ENCODE assay signal across 21 cellular contexts in genomic region chr9:13424872-13425271, GRCh38.
DNase-seq lines count a peak whose midpoint lies in the region; ATAC-seq, FAIRE-seq and TF ChIP-seq lines count a peak whose summit lies in the region.
"Had no signal": no experiment of that assay in that cellular context is flagged by ENCODE, and none has a peak within 500 bp of the region (broad histone marks: within the 10 kb centered on the region; RNA-seq: fewer than 3 reads in every experiment).

No MANE protein-coding gene starts in this region.

- intact Hi-C loops in esophagus muscularis mucosa (cut with DNase I) (loop anchor here (5.0 to 10.0 kb wide), 3 partner anchors 73 to 670 kb away; no protein-coding TSS in a partner anchor), sciatic nerve (cut with DNase I) (no loop called here)

- DNase-seq in HEK293T (ENCODE audit: extremely low spot score) (no peak), NCI-H146 treated with DMSO at 0.1 percent for 48 hours (lab: John Stamatoyannopoulos, UW; ENCODE audit: unreplicated experiment) (peak; percentile 34), H1 (ENCODE audit: low read depth in 1 of 2, low spot score in 2 of 2) (no peak), esophagus muscularis mucosa (ENCODE audit: extremely low spot score) (no peak), NCI-H524 treated with DMSO at 0.1 percent for 48 hours (lab: John Stamatoyannopoulos, UW) (no peak), sciatic nerve (ENCODE audit: low spot score) (no peak)
- DNase-seq: AML-193; Caco-2; Calu3; CD4-positive, alpha-beta T cell; CD8-positive, alpha-beta T cell; DMS79 treated with DMSO at 0.1 percent for 48 hours; GF-D8 had no signal

- H2AFZ ChIP-seq in H1 (ENCODE audit: low read length) = 0 out of 2 replicates have a peak overlapping the region, but pooled peaks have one; percentile 37

- H3K23ac ChIP-seq in H1 (ENCODE audit: insufficient read length) = no peak overlapping the region

- CTCF ChIA-PET in HEK293T (lab: Yijun Ruan, JAX) (interaction anchor here (0.7 kb wide), 1 partner anchor 26 kb away, joined by 3 read pairs; no protein-coding TSS in a partner anchor), H1 (lab: Charles Lee; ENCODE audit: partially characterized antibody) (interaction anchor here (0.6 to 1.4 kb wide), 3 partner anchors 19 to 1002 kb away, joined by 3 to 5 read pairs (median 4); no protein-coding TSS in a partner anchor)

- no peak overlapping the region for H3K4me2 ChIP-seq in H1 (ENCODE audit: insufficient read depth in 1 of 2, low read depth in 2 of 2, low read length in 2 of 2)
- H3K4me2 ChIP-seq: A549; BLaER1 treated with 17β-estradiol and CSF1 and Interleukin-3, amounts not matched to agents 10 nM and 100 nM had no signal

- H4K91ac ChIP-seq in H1 (replicated peaks; ENCODE audit: insufficient read length, low read length) = no peak overlapping the region

- WGBS in H1 (ENCODE audit: extremely low coverage in 1 of 2, insufficient coverage in 1 of 2, insufficient read length in 1 of 2, insufficient replicate concordance in 2 of 2, low coverage in 1 of 2, low lambda C conversion rate in 2 of 2, missing lambda C conversion rate in 1 of 2), 2 experiments = 93% methylated on average over 4 of the region's 4 CpGs; no CpG with 5 or more reads in 1 of the 2 experiments
- WGBS in esophagus muscularis mucosa = 68% methylated on average over 4 of the region's 4 CpGs

- H2BK5ac ChIP-seq in H1 (ENCODE audit: low read depth, low read length) = no peak overlapping the region

- H3K79me1 ChIP-seq in H1 (ENCODE audit: low read depth, low read length) = no peaks in the 10 kb centered on the region

- no peak overlapping the region for H2BK15ac ChIP-seq in H1 (ENCODE audit: low read length)

- H3K18ac ChIP-seq in H1 (ENCODE audit: extremely low read depth, low read length) = no peak overlapping the region

- H2AK5ac ChIP-seq in H1 (ENCODE audit: low read depth, low read length) = no peak overlapping the region

- H2BK120ac ChIP-seq in H1 (replicated peaks; ENCODE audit: low read depth, low read length) = no peak overlapping the region

- H3K14ac ChIP-seq in H1 (ENCODE audit: insufficient read length) = no peak overlapping the region

- H3K36me3 ChIP-seq in H1 (ENCODE audit: control insufficient read depth in 2 of 4, insufficient read depth in 4 of 4, low read length in 3 of 4) (no peaks in the 10 kb centered on the region), esophagus muscularis mucosa (no peaks in the 10 kb centered on the region)
- H3K36me3 ChIP-seq: BLaER1 treated with 17β-estradiol and CSF1 and Interleukin-3, amounts not matched to agents 10 nM and 100 nM had no signal

- no peak overlapping the region for H3K56ac ChIP-seq in H1 (replicated peaks; ENCODE audit: insufficient read length, low read depth, low read length)

- H3K4ac ChIP-seq in H1 (replicated peaks; ENCODE audit: insufficient read length, low read depth, low read length) = no peak overlapping the region

- no peak overlapping the region for H3K9ac ChIP-seq in H1 (replicated peaks in 1 of 4; ENCODE audit: extremely low read depth in 1 of 4, low read depth in 3 of 4, low read length in 3 of 4)
- H3K9ac ChIP-seq: BLaER1 treated with 17β-estradiol and CSF1 and Interleukin-3, amounts not matched to agents 10 nM and 100 nM had no signal

- TF ChIP-seq RAD21 in H1 (IDR thresholded peaks at IDR 0.05 in 1 of 2, conservative IDR thresholded peaks at IDR 0.05 in 1 of 2; ENCODE audit: low read depth in 2 of 2, low read length in 2 of 2) = no peak

- no peaks in the 10 kb centered on the region for H3K23me2 ChIP-seq in H1 (ENCODE audit: low read depth, low read length)

- POLR2A ChIA-PET in HEK293T (lab: Yijun Ruan, JAX) (no interaction called here), H1 (lab: Charles Lee; ENCODE audit: partially characterized antibody) (interaction anchor here (0.6 kb wide), 1 partner anchor 791 kb away, joined by 3 read pairs; no protein-coding TSS in a partner anchor)

- H3K79me2 ChIP-seq in H1 (ENCODE audit: control insufficient read depth in 1 of 2, insufficient read depth in 2 of 2, low read length in 2 of 2) = no peaks in the 10 kb centered on the region

- H3K27ac ChIP-seq in H1 (ENCODE audit: low read depth, low read length) (no peak overlapping the region), esophagus muscularis mucosa (replicated peaks in 1 of 4) (no peak overlapping the region)
- H3K27ac ChIP-seq: 22Rv1; A549; BLaER1 treated with 17β-estradiol and CSF1 and Interleukin-3, amounts not matched to agents 10 nM and 100 nM; C4-2B had no signal

- no peaks in the 10 kb centered on the region for H4K20me1 ChIP-seq in H1 (replicated peaks in 1 of 2; ENCODE audit: control insufficient read depth in 1 of 2, insufficient read depth in 2 of 2, low read length in 2 of 2)
- H4K20me1 ChIP-seq: BLaER1 treated with 17β-estradiol and CSF1 and Interleukin-3, amounts not matched to agents 10 nM and 100 nM had no signal

- H3K9me3 ChIP-seq in H1 (ENCODE audit: insufficient read depth in 2 of 2, low read depth in 1 of 2, low read length in 1 of 2) (no peaks in the 10 kb centered on the region), esophagus muscularis mucosa (no peaks in the 10 kb centered on the region)
- H3K9me3 ChIP-seq: BLaER1 treated with 17β-estradiol and CSF1 and Interleukin-3, amounts not matched to agents 10 nM and 100 nM; Caco-2 had no signal

- peaks cover 0 to 10% (median 4%) of the 10 kb centered on the region in 4 experiments; a peak in 4 of 7 replicates for H3K4me1 ChIP-seq in H1 (replicated peaks in 1 of 4; ENCODE audit: control insufficient read depth in 3 of 4, insufficient read depth in 4 of 4, low read length in 3 of 4)
- peaks cover 13 to 24% (median 20%) of the 10 kb centered on the region in 4 donors for H3K4me1 ChIP-seq in esophagus muscularis mucosa
- H3K4me1 ChIP-seq: A549, Caco-2 had no signal

- TF ChIP-seq EP300 in H1 (IDR thresholded peaks at IDR 0.05; ENCODE audit: borderline replicate concordance in 1 of 2, low read depth in 2 of 2, low read length in 2 of 2) (no peak), esophagus muscularis mucosa (IDR thresholded peaks at IDR 0.05) (no peak)

- TF ChIP-seq POLR2A in H1 (IDR thresholded peaks at IDR 0.05; ENCODE audit: control extremely low read depth in 1 of 2, low read depth in 2 of 2, low read length in 2 of 2) (no peak), esophagus muscularis mucosa (IDR thresholded peaks at IDR 0.05; ENCODE audit: low read depth) (no peak)

- H3K4me3 ChIP-seq in H1 (ENCODE audit: extremely low read depth in 1 of 4, insufficient read depth in 2 of 4, low read depth in 3 of 4, low read length in 4 of 4) = no peak overlapping the region
- no peak overlapping the region for H3K4me3 ChIP-seq in esophagus muscularis mucosa
- H3K4me3 ChIP-seq: A549; BLaER1 treated with 17β-estradiol and CSF1 and Interleukin-3, amounts not matched to agents 10 nM and 100 nM had no signal

- ATAC-seq in sciatic nerve = no peak
- ATAC-seq: CD8-positive, alpha-beta T cell had no signal

- TF ChIP-seq CTCF in H1 (IDR thresholded peaks at IDR 0.05; ENCODE audit: control extremely low read depth in 1 of 3, insufficient read depth in 1 of 3, low read depth in 1 of 3, low read length in 3 of 3) = no peak
- TF ChIP-seq CTCF in esophagus muscularis mucosa (IDR thresholded peaks at IDR 0.05) = no peak

- H4K8ac ChIP-seq in H1 (ENCODE audit: extremely low read depth, insufficient read depth, low read length) = no peak overlapping the region

- no peaks in the 10 kb centered on the region for H3K27me3 ChIP-seq in H1 (replicated peaks in 1 of 4; ENCODE audit: control insufficient read depth in 3 of 4, extremely low read depth in 1 of 4, insufficient read depth in 3 of 4, low read length in 3 of 4)
- H3K27me3 ChIP-seq in esophagus muscularis mucosa = no peaks in the 10 kb centered on the region
- H3K27me3 ChIP-seq: BLaER1 treated with 17β-estradiol and CSF1 and Interleukin-3, amounts not matched to agents 10 nM and 100 nM had no signal

- no peak overlapping the region for H2BK12ac ChIP-seq in H1 (ENCODE audit: low read depth, low read length)

- FAIRE-seq in H1 (lab: Jason Lieb, UNC) = no peak
- FAIRE-seq: A549, D721Med, G401.6, GM12891, GM19239 had no signal

- no peak overlapping the region for H2BK20ac ChIP-seq in H1 (ENCODE audit: low read length)

- H4K5ac ChIP-seq in H1 (ENCODE audit: insufficient read length, low read depth, low read length) = no peak overlapping the region

TF ChIP-seq in HEK293T, 16 proteins besides CTCF, POLR2A, EP300 and RAD21:
- TF ChIP-seq FOXA1 (IDR thresholded peaks at IDR 0.05) = no peak
- TF ChIP-seq, protein P1, sequence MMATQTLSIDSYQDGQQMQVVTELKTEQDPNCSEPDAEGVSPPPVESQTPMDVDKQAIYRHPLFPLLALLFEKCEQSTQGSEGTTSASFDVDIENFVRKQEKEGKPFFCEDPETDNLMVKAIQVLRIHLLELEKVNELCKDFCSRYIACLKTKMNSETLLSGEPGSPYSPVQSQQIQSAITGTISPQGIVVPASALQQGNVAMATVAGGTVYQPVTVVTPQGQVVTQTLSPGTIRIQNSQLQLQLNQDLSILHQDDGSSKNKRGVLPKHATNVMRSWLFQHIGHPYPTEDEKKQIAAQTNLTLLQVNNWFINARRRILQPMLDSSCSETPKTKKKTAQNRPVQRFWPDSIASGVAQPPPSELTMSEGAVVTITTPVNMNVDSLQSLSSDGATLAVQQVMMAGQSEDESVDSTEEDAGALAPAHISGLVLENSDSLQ (IDR thresholded peaks at IDR 0.05) = peak; percentile 79

TF ChIP-seq in H1, 55 proteins besides CTCF, POLR2A, EP300 and RAD21 (continues in another document):
- no peak for TF ChIP-seq PHF8 (conservative IDR thresholded peaks at IDR 0.05; ENCODE audit: low read depth, low read length)
- no peak for TF ChIP-seq KDM4A (IDR thresholded peaks at IDR 0.05; ENCODE audit: low read depth, low read length, severe bottlenecking)
- TF ChIP-seq SIRT6 (IDR thresholded peaks at IDR 0.05; ENCODE audit: low read length) = no peak
- TF ChIP-seq CEBPB (IDR thresholded peaks at IDR 0.05; ENCODE audit: low read depth, low read length) = no peak
- no peak for TF ChIP-seq NANOG (IDR thresholded peaks at IDR 0.05; ENCODE audit: insufficient read depth, low read depth, low read length, poor library complexity, severe bottlenecking)
- no peak for TF ChIP-seq HDAC2 (IDR thresholded peaks at IDR 0.05; ENCODE audit: borderline replicate concordance in 1 of 2, low read depth in 2 of 2, low read length in 2 of 2)
- TF ChIP-seq SIN3A (conservative IDR thresholded peaks at IDR 0.05 in 1 of 2, IDR thresholded peaks at IDR 0.05 in 1 of 2; ENCODE audit: low read depth in 1 of 2, low read length in 2 of 2) = no peak
- TF ChIP-seq EGR1 (IDR thresholded peaks at IDR 0.05; ENCODE audit: borderline replicate concordance, low read depth, low read length) = no peak
- no peak for TF ChIP-seq SRF (IDR thresholded peaks at IDR 0.05; ENCODE audit: low read depth, low read length)
- TF ChIP-seq TCF12 (IDR thresholded peaks at IDR 0.05; ENCODE audit: low read depth, low read length) = no peak
- no peak for TF ChIP-seq ZNF274 (IDR thresholded peaks at IDR 0.05; ENCODE audit: borderline replicate concordance, extremely low read depth, low read length)
- no peak for TF ChIP-seq RBBP5 (IDR thresholded peaks at IDR 0.05; ENCODE audit: borderline replicate concordance, low read depth, low read length)
- no peak for TF ChIP-seq TAF7 (optimal IDR thresholded peaks at IDR 0.05; ENCODE audit: borderline replicate concordance, low read depth, low read length)
